8 cellular contexts compared by ENCODE assay signal in the genomic region with DNA sequence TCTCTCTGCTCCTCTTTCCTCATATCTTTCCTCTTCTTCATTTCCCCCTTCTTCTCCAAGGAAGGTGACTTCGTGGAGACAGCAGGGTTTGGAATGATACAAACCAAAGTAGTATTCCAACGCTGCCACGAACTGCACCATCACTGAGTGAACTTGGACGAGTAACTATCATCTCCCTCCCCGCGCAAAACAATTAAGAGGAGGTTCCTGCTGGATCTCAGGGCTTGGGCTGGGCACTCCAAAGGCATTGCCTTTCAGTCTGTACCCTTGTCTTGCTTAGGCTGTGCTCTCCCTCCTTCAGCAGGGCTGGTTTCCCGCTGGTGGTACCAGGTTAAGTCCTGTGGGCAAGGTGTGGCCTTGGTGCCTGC. TPM values are rescaled to one million over a fixed set of nuclear protein-coding genes. Genes with fewer than 3 reads are reported as not detected.
A peak's percentile ranks its signal among the peaks of the same experiment; 100 is the strongest.
DNase-seq lines count a peak whose midpoint lies in the region; ATAC-seq and TF ChIP-seq lines count a peak whose summit lies in the region.

No MANE protein-coding gene starts in this region.

- H3K27ac ChIP-seq in right atrium auricular region (no peak overlapping the region), muscle layer of colon (ENCODE audit: low read depth, low read length) (no peak overlapping the region)

- no peak for TF ChIP-seq CTCF in right atrium auricular region (IDR thresholded peaks at IDR 0.05)
- TF ChIP-seq CTCF in cardiac fibroblast (IDR thresholded peaks at IDR 0.05; ENCODE audit: low read depth, low read length) = no peak

- no peaks in the 10 kb centered on the region for H3K9me3 ChIP-seq in right atrium auricular region
- H3K9me3 ChIP-seq in muscle layer of colon (ENCODE audit: low read length) = no peaks in the 10 kb centered on the region

- H3K4me3 ChIP-seq in right atrium auricular region (peak overlapping the region; percentile 51 to 65), cardiac fibroblast (replicated peaks in 1 of 2; ENCODE audit: low read depth in 2 of 2, low read length in 2 of 2) (peak overlapping the region; percentile 73 to 74), muscle layer of colon (ENCODE audit: low read depth in 1 of 2, low read length in 2 of 2) (peak overlapping the region; percentile 51 to 72)

- DNase-seq in right atrium auricular region (ENCODE audit: low spot score) (no peak), Right ventricle myocardium inferior (ENCODE audit: missing footprints) (no peak), cardiac fibroblast (ENCODE audit: low read depth in 2 of 2) (no peak), NK-92 (lab: John Stamatoyannopoulos, UW; ENCODE audit: unreplicated experiment) (no peak)
- no peak for DNase-seq in stimulated activated naive CD4-positive, alpha-beta T cell treated with Interleukin-2 at 50 U/mL for 16 hours (lab: John Stamatoyannopoulos, UW)

- peaks cover 0 to 42% of the 10 kb centered on the region in 2 donors for H3K4me1 ChIP-seq in right atrium auricular region
- peaks cover 34% of the 10 kb centered on the region for H3K4me1 ChIP-seq in muscle layer of colon (ENCODE audit: insufficient read depth, low read length)

- H3K27me3 ChIP-seq in right atrium auricular region (no peaks in the 10 kb centered on the region), muscle layer of colon (ENCODE audit: control insufficient read depth in 1 of 2, insufficient read depth in 2 of 2, low read length in 2 of 2) (peaks cover 0 to 3% of the 10 kb centered on the region in 2 donors)

- no peak overlapping the region for H3K9ac ChIP-seq in muscle layer of colon (ENCODE audit: low read length)

- ATAC-seq in Right ventricle myocardium inferior (no peak), GM21367 (IDR thresholded peaks at IDR 0.05; ENCODE audit: unreplicated experiment) (no peak), GM21717 (IDR thresholded peaks at IDR 0.05; ENCODE audit: unreplicated experiment) (no peak)

- intact Hi-C loops in Right ventricle myocardium inferior (cut with DNase I) = no loop called here

- H3K36me3 ChIP-seq in right atrium auricular region = no peaks in the 10 kb centered on the region
- H3K36me3 ChIP-seq in muscle layer of colon (ENCODE audit: insufficient read depth, low read length) = no peaks in the 10 kb centered on the region

RNA-seq across cellular contexts. Expression of a gene that starts 0.8 kb away (rescaled TPM):
- total RNA-seq in right atrium auricular region (under 1 TPM; 0.28 to 0.96 TPM), Right ventricle myocardium inferior (1.8 TPM)

RNA-seq across cellular contexts. Expression of a gene that starts 3.2 kb away (rescaled TPM):
- 10 to 100 TPM; 38.5 to 38.9 TPM for total RNA-seq in right atrium auricular region
- 44.0 TPM for total RNA-seq in Right ventricle myocardium inferior

RNA-seq across cellular contexts. Expression of a gene that starts 16.0 kb away (rescaled TPM):
- total RNA-seq in right atrium auricular region (under 1 TPM in 1 of 2 donors, not detected in 1; 0.39 TPM), Right ventricle myocardium inferior (not detected)
